ENCODE assay signal across 19 cellular contexts in the genomic region with DNA sequence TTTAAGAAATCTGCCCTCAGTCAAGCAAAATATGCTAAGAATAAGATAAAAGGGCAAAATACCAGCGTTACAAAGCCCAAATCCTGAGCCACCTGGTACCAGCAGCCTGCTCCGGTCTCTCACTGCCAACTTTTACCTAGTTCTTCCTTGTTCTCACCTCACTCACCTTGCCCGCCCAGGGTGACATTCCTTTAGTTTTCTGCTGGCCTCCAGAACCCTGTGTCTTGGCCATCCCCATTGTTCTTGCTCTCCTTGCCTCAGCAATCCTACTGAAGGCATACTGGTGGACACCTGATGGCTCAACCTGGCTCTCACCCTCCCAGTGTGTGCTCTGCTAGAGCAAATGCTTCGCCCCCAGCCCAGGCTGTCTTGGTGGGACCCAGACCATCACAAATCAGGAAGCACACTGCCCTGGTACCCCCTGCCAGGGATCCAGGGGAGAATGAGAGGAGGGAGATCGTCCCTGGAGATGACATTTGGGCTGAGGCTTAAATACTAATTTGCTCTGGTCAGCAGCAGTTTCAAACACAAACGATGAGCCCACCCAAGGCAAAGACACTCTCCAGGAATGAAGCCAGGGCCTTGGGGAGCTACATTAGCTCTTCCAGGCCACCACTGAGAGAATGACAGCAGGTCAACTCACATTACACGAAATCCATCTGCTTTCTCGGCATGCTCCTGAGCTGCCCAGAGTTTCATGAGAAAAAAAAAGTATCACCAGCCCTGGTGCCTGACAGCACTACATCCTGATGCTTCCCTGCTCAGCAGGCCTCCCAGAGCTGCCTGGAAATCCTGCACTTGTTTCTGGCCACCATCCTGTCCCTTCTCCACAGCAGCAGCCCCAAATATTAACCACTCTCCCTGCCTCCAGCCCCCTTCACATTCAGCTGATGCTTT. TPM values are rescaled to one million over a fixed set of nuclear protein-coding genes. Genes with fewer than 3 reads are reported as not detected.
A peak's percentile ranks its signal among the peaks of the same experiment; 100 is the strongest.
DNase-seq lines count a peak whose midpoint lies in the region; ATAC-seq, FAIRE-seq and TF ChIP-seq lines count a peak whose summit lies in the region.
"Had no signal": no experiment of that assay in that cellular context is flagged by ENCODE, and none has a peak within 500 bp of the region (broad histone marks: within the 10 kb centered on the region; RNA-seq: fewer than 3 reads in every experiment).

No MANE protein-coding gene starts in this region.

- no peaks in the 10 kb centered on the region for H3K36me3 Mint-ChIP-seq in osteocyte (ENCODE audit: unreplicated experiment)

- no peaks in the 10 kb centered on the region for H3K9me3 ChIP-seq in K562 (replicated peaks; ENCODE audit: control insufficient read depth, insufficient read depth, low read depth, low read length)
- H3K9me3 ChIP-seq in adrenal gland (replicated peaks in 1 of 3) = no peaks in the 10 kb centered on the region
- H3K9me3 ChIP-seq: Peyer's patch, SJSA1 had no signal

- H3K4me2 ChIP-seq in K562 (ENCODE audit: insufficient read depth, low read length) = peak overlapping the region; percentile 51; the same call in 1 of the 2 replicates
- H3K4me2 ChIP-seq: KMS-11 had no signal

- no peaks in the 10 kb centered on the region for H3K9me1 ChIP-seq in K562 (ENCODE audit: control insufficient read depth, insufficient read depth, low read length)

- DNase-seq in NCI-H2171 treated with DMSO at 0.1 percent for 48 hours (lab: John Stamatoyannopoulos, UW) (peak; percentile 71), NCI-H2171 (lab: John Stamatoyannopoulos, UW) (no peak), K562 (ENCODE audit: extremely low read depth in 1 of 4, low spot score in 3 of 4) (peak in 1 of 4 experiments; percentile 28), medulla oblongata (ENCODE audit: extremely low spot score) (peak; percentile 11), urothelium cell line (ENCODE audit: low spot score) (no peak), osteocyte (ENCODE audit: extremely low spot score, unreplicated experiment) (no peak), adrenal gland (no peak), NCI-H2227 treated with DMSO at 0.1 percent for 48 hours (lab: John Stamatoyannopoulos, UW) (no peak)
- DNase-seq: 8988T, H7, MV-4-11, NCI-H187, NCI-H2107, NCI-H345, NCI-H526, Peyer's patch had no signal

- H3K79me2 ChIP-seq in K562 (ENCODE audit: control insufficient read depth, insufficient read depth, low read length) = no peaks in the 10 kb centered on the region

- intact Hi-C loops in K562 (cut with micrococcal nuclease) = no loop called here
- intact Hi-C loops in adrenal gland (cut with DNase I) = no loop called here

- H4K20me1 ChIP-seq in K562 (replicated peaks; ENCODE audit: control insufficient read depth, insufficient read depth, low read length) = no peaks in the 10 kb centered on the region

- H3K4me1 ChIP-seq in K562 (replicated peaks in 1 of 2; ENCODE audit: control insufficient read depth in 2 of 2, insufficient read depth in 2 of 2, low read length in 2 of 2) = peaks cover 38 to 60% of the 10 kb centered on the region in 2 experiments
- no peaks in the 10 kb centered on the region for H3K4me1 ChIP-seq in adrenal gland (replicated peaks in 1 of 2)
- H3K4me1 ChIP-seq: Peyer's patch had no signal

- peak overlapping the region; percentile 33 to 82; a peak in 1 of 4 replicates for H3K9ac ChIP-seq in K562 (ENCODE audit: insufficient read depth in 1 of 2, low read depth in 2 of 2, low read length in 2 of 2)
- H3K9ac ChIP-seq: KMS-11 had no signal

- ATAC-seq in K562 = peak; percentile 31

- H3K4me3 ChIP-seq in K562 (no peak overlapping the region), adrenal gland (no peak overlapping the region)
- H3K4me3 ChIP-seq: Peyer's patch, SJSA1 had no signal

- FAIRE-seq in K562 (lab: Jason Lieb, UNC) (no peak), urothelium cell line (lab: Jason Lieb, UNC) (peak; percentile 35)

- H3K27me3 ChIP-seq in K562 (ENCODE audit: control insufficient read depth in 2 of 2, insufficient read depth in 2 of 2, low read length in 2 of 2) (no peaks in the 10 kb centered on the region), adrenal gland (peaks cover 3% of the 10 kb centered on the region)
- H3K27me3 ChIP-seq: Peyer's patch, SJSA1 had no signal

- no peaks in the 10 kb centered on the region for H3K9me3 Mint-ChIP-seq in osteocyte (ENCODE audit: unreplicated experiment)

- H3K27ac ChIP-seq in K562 (ENCODE audit: extremely low read depth, low read depth, low read length) = peak overlapping the region; percentile 58
- no peak overlapping the region for H3K27ac ChIP-seq in adrenal gland
- H3K27ac ChIP-seq: KMS-11, Peyer's patch, SJSA1 had no signal

- WGBS in K562 (ENCODE audit: insufficient coverage, low coverage, missing lambda C conversion rate) = 37% methylated on average over 8 of the region's 8 CpGs
- 83 to 91% (median 86%) methylated on average over 6 to 8 of the region's 8 CpGs for WGBS in adrenal gland, 4 donors

- no peak overlapping the region for H3K27ac Mint-ChIP-seq in osteocyte (ENCODE audit: unreplicated experiment)

- TF ChIP-seq EP300 in K562 (IDR thresholded peaks at IDR 0.05; ENCODE audit: low read length) = no peak

- no peak for TF ChIP-seq POLR2A in K562 (conservative IDR thresholded peaks at IDR 0.05)
- no peak for TF ChIP-seq POLR2A in adrenal gland (IDR thresholded peaks at IDR 0.05)

- peaks cover 4% of the 10 kb centered on the region for H3K4me1 Mint-ChIP-seq in osteocyte (ENCODE audit: unreplicated experiment)

- no peak for TF ChIP-seq RAD21 in K562 (CRISPR knock-in tag; conservative IDR thresholded peaks at IDR 0.05 in 1 of 2, IDR thresholded peaks at IDR 0.05 in 1 of 2)

- POLR2A ChIA-PET in K562 (lab: Yijun Ruan, JAX) = interaction anchor here (0.8 to 1.5 kb wide), 6 partner anchors 10 to 51 kb away, joined by 3 to 5 read pairs (median 4); a partner anchor contains a TSS

- H3K27me3 Mint-ChIP-seq in osteocyte (ENCODE audit: unreplicated experiment) = peaks cover 18% of the 10 kb centered on the region

- CTCF ChIA-PET in K562 (lab: Yijun Ruan, JAX; ENCODE audit: low intra/inter-chr PET ratio) = interaction anchor here (0.6 kb wide), 1 partner anchor 94 kb away, joined by 4 read pairs; no protein-coding TSS in a partner anchor

- no peak overlapping the region for H3K4me3 Mint-ChIP-seq in osteocyte (ENCODE audit: unreplicated experiment)

- TF ChIP-seq CTCF in K562 (IDR thresholded peaks at IDR 0.05 in 2 of 3, conservative IDR thresholded peaks at IDR 0.05 in 1 of 3; ENCODE audit: insufficient read depth in 2 of 3, low read depth in 1 of 3, low read length in 3 of 3) = no peak
- TF ChIP-seq CTCF in osteocyte (IDR thresholded peaks at IDR 0.05) = no peak
- no peak for TF ChIP-seq CTCF in adrenal gland (IDR thresholded peaks at IDR 0.05)

- in situ Hi-C loops in K562 (cut with MboI) = loop anchor here (10.0 kb wide), 1 partner anchor 1826 kb away; no protein-coding TSS in a partner anchor

- H3K36me3 ChIP-seq in K562 (ENCODE audit: control insufficient read depth, insufficient read depth, low read length) (no peaks in the 10 kb centered on the region), adrenal gland (replicated peaks in 1 of 2) (no peaks in the 10 kb centered on the region)
- H3K36me3 ChIP-seq: Peyer's patch, SJSA1 had no signal

- no TSS peak for BruUV-seq in K562 (replicated peaks; lab: Mats Ljungman, UMichigan)

- peak overlapping the region; percentile 75 for H2AFZ ChIP-seq in K562 (ENCODE audit: low read depth, low read length)

RNA-seq across cellular contexts. Expression of a gene that starts 12.2 kb away (rescaled TPM):
- 136 and 205 TPM in 2 replicates for total RNA-seq in K562 (2011; cell fraction: chromatin; rRNA removed; ENCODE audit: low replicate concordance)
- total RNA-seq in K562 (2011; cell fraction: nucleolus; rRNA removed) = 103 and 109 TPM in 2 replicates
- total RNA-seq in K562 (2011; cell fraction: nucleoplasm; rRNA removed) = 115 and 139 TPM in 2 replicates
- total RNA-seq in K562 (2014; rRNA removed) = 92.0 and 109 TPM in 2 replicates
- 68.2 and 79.3 TPM in 2 replicates for total RNA-seq in K562 (2014; rRNA removed; fragmentation: Illumina TruSeq; extraction: Trizol)
- 101 TPM in 2 replicates for total RNA-seq in K562 (2015; rRNA removed; fragmentation: Illumina TruSeq; extraction: Trizol)
- total RNA-seq in K562 (2021) = 131 and 137 TPM in 2 replicates
- polyA plus RNA-seq in K562 (2011; rRNA removed) = 121 and 149 TPM in 2 replicates
- polyA plus RNA-seq in K562 (2011; cell fraction: cytosol; rRNA removed) = 72.8 and 87.1 TPM in 2 replicates
- polyA plus RNA-seq in K562 (2011; cell fraction: nucleus; rRNA removed) = 578 and 627 TPM in 2 replicates
- polyA plus RNA-seq in K562 (2012) = 143 and 180 TPM in 2 replicates
- polyA plus RNA-seq in K562 (2014; fragmentation: Illumina TruSeq; extraction: Trizol) = 113 and 142 TPM in 2 replicates
- 10 to 100 TPM; 19.3 to 21.0 TPM for polyA plus RNA-seq in K562 (2014; fragmentation: Nextera tagmentation; extraction: Ambion mirVana)
- polyA plus RNA-seq in K562 (2014; rRNA removed) = 129 and 143 TPM in 2 replicates
- polyA minus RNA-seq in K562 (2011; rRNA and poly(A)+ RNA removed) = 67.6 and 68.1 TPM in 2 replicates
- 32.1 and 40.2 TPM in 2 replicates for polyA minus RNA-seq in K562 (2011; cell fraction: cytosol; rRNA and poly(A)+ RNA removed)
- polyA minus RNA-seq in K562 (2011; cell fraction: nucleus; rRNA and poly(A)+ RNA removed) = 85.5 and 131 TPM in 2 replicates
- 57.9 and 60.2 TPM in 2 replicates for total RNA-seq in osteocyte
- 10 to 100 TPM in 7 of 8 donors, 1 to 10 TPM in 1; 9.7 to 36.2 (median 27.7) TPM for total RNA-seq in adrenal gland
- polyA plus RNA-seq in adrenal gland = 10 to 100 TPM; 16.1 to 30.7 (median 19.6) TPM

RNA-seq across cellular contexts. Expression of a gene that starts 23.9 kb away (rescaled TPM):
- not detected in 2 replicates for total RNA-seq in K562 (2011; cell fraction: chromatin; rRNA removed; ENCODE audit: low replicate concordance)
- total RNA-seq in K562 (2011; cell fraction: nucleolus; rRNA removed) = not detected in 2 replicates
- not detected in 2 replicates for total RNA-seq in K562 (2011; cell fraction: nucleoplasm; rRNA removed)
- total RNA-seq in K562 (2014; rRNA removed) = not detected in 2 replicates
- not detected in 2 replicates for total RNA-seq in K562 (2014; rRNA removed; fragmentation: Illumina TruSeq; extraction: Trizol)
- not detected in 2 replicates for total RNA-seq in K562 (2015; rRNA removed; fragmentation: Illumina TruSeq; extraction: Trizol)
- not detected in 2 replicates for total RNA-seq in K562 (2021)
- not detected in 2 replicates for polyA plus RNA-seq in K562 (2011; rRNA removed)
- not detected in 2 replicates for polyA plus RNA-seq in K562 (2011; cell fraction: cytosol; rRNA removed)
- not detected in 2 replicates for polyA plus RNA-seq in K562 (2011; cell fraction: nucleus; rRNA removed)
- 0.03 and 0.06 TPM in 2 replicates for polyA plus RNA-seq in K562 (2012)
- polyA plus RNA-seq in K562 (2014; fragmentation: Illumina TruSeq; extraction: Trizol) = not detected in 2 replicates
- polyA plus RNA-seq in K562 (2014; fragmentation: Nextera tagmentation; extraction: Ambion mirVana) = not detected
- polyA plus RNA-seq in K562 (2014; rRNA removed) = not detected in 2 replicates
- not detected in 2 replicates for polyA minus RNA-seq in K562 (2011; rRNA and poly(A)+ RNA removed)
- not detected in 2 replicates for polyA minus RNA-seq in K562 (2011; cell fraction: cytosol; rRNA and poly(A)+ RNA removed)
- polyA minus RNA-seq in K562 (2011; cell fraction: nucleus; rRNA and poly(A)+ RNA removed) = not detected in 2 replicates
- total RNA-seq in osteocyte = not detected in 2 replicates
- total RNA-seq in adrenal gland = 1 to 10 TPM in 2 of 8 donors, under 1 TPM in 3, not detected in 3; 0.16 to 1.8 (median 0.88) TPM
- polyA plus RNA-seq in adrenal gland = under 1 TPM; 0.17 to 0.90 (median 0.40) TPM
- total RNA-seq: SJSA1 had no signal
- polyA plus RNA-seq: AG04450 had no signal

RNA-seq across cellular contexts. Expression of a gene that starts 41.2 kb away (rescaled TPM):
- total RNA-seq in K562 (2011; cell fraction: chromatin; rRNA removed; ENCODE audit: low replicate concordance) = 39.2 and 105 TPM in 2 replicates
- 53.7 and 55.5 TPM in 2 replicates for total RNA-seq in K562 (2011; cell fraction: nucleolus; rRNA removed)
- 27.4 and 41.9 TPM in 2 replicates for total RNA-seq in K562 (2011; cell fraction: nucleoplasm; rRNA removed)
- total RNA-seq in K562 (2014; rRNA removed) = 13.0 and 18.6 TPM in 2 replicates
- 5.3 and 6.1 TPM in 2 replicates for total RNA-seq in K562 (2014; rRNA removed; fragmentation: Illumina TruSeq; extraction: Trizol)
- 10.9 and 13.3 TPM in 2 replicates for total RNA-seq in K562 (2015; rRNA removed; fragmentation: Illumina TruSeq; extraction: Trizol)
- 25.6 and 26.5 TPM in 2 replicates for total RNA-seq in K562 (2021)
- 11.9 and 12.8 TPM in 2 replicates for polyA plus RNA-seq in K562 (2011; rRNA removed)
- 18.1 and 28.6 TPM in 2 replicates for polyA plus RNA-seq in K562 (2011; cell fraction: cytosol; rRNA removed)
- 28.4 and 60.2 TPM in 2 replicates for polyA plus RNA-seq in K562 (2011; cell fraction: nucleus; rRNA removed)
- 19.1 and 22.2 TPM in 2 replicates for polyA plus RNA-seq in K562 (2012)
- polyA plus RNA-seq in K562 (2014; fragmentation: Illumina TruSeq; extraction: Trizol) = 14.6 and 14.8 TPM in 2 replicates
- under 1 TPM; 0.44 to 0.50 TPM for polyA plus RNA-seq in K562 (2014; fragmentation: Nextera tagmentation; extraction: Ambion mirVana)
- polyA plus RNA-seq in K562 (2014; rRNA removed) = 22.3 and 26.0 TPM in 2 replicates
- polyA minus RNA-seq in K562 (2011; rRNA and poly(A)+ RNA removed) = 3.8 and 7.6 TPM in 2 replicates
- polyA minus RNA-seq in K562 (2011; cell fraction: cytosol; rRNA and poly(A)+ RNA removed) = 6.1 and 7.0 TPM in 2 replicates
- 11.3 and 12.4 TPM in 2 replicates for polyA minus RNA-seq in K562 (2011; cell fraction: nucleus; rRNA and poly(A)+ RNA removed)
- total RNA-seq in osteocyte = 3.2 and 4.5 TPM in 2 replicates
- total RNA-seq in adrenal gland = 10 to 100 TPM in 1 of 8 donors, 1 to 10 TPM in 7; 3.1 to 10.3 (median 5.3) TPM
- 10 to 100 TPM in 1 of 3 donors, 1 to 10 TPM in 2; 1.3 to 18.3 (median 6.7) TPM for polyA plus RNA-seq in adrenal gland

RNA-seq across cellular contexts. Expression of a gene that starts 42.0 kb away (rescaled TPM):
- total RNA-seq in K562 (2011; cell fraction: chromatin; rRNA removed; ENCODE audit: low replicate concordance) = not detected in 2 replicates
- total RNA-seq in K562 (2011; cell fraction: nucleolus; rRNA removed) = not detected in 2 replicates
- total RNA-seq in K562 (2011; cell fraction: nucleoplasm; rRNA removed) = 0.23 TPM in 1 of 2 replicates, not detected in the other
- total RNA-seq in K562 (2014; rRNA removed) = 0.05 TPM in 1 of 2 replicates, not detected in the other
- total RNA-seq in K562 (2014; rRNA removed; fragmentation: Illumina TruSeq; extraction: Trizol) = not detected in 2 replicates
- total RNA-seq in K562 (2015; rRNA removed; fragmentation: Illumina TruSeq; extraction: Trizol) = not detected in 2 replicates
- 0.18 TPM in 1 of 2 replicates, not detected in the other for total RNA-seq in K562 (2021)
- 0.05 and 0.06 TPM in 2 replicates for polyA plus RNA-seq in K562 (2011; rRNA removed)
- polyA plus RNA-seq in K562 (2011; cell fraction: cytosol; rRNA removed) = 0.06 and 0.13 TPM in 2 replicates
- polyA plus RNA-seq in K562 (2011; cell fraction: nucleus; rRNA removed) = 0.36 and 1.1 TPM in 2 replicates
- polyA plus RNA-seq in K562 (2012) = 1.4 and 11.1 TPM in 2 replicates
- polyA plus RNA-seq in K562 (2014; fragmentation: Illumina TruSeq; extraction: Trizol) = 0.06 TPM in 1 of 2 replicates, not detected in the other
- polyA plus RNA-seq in K562 (2014; fragmentation: Nextera tagmentation; extraction: Ambion mirVana) = 1 to 10 TPM; 1.6 to 1.7 TPM
- polyA plus RNA-seq in K562 (2014; rRNA removed) = not detected in 2 replicates
- not detected in 2 replicates for polyA minus RNA-seq in K562 (2011; rRNA and poly(A)+ RNA removed)
- polyA minus RNA-seq in K562 (2011; cell fraction: cytosol; rRNA and poly(A)+ RNA removed) = not detected in 2 replicates
- 0.54 TPM in 1 of 2 replicates, not detected in the other for polyA minus RNA-seq in K562 (2011; cell fraction: nucleus; rRNA and poly(A)+ RNA removed)
- total RNA-seq in osteocyte = not detected in 2 replicates
- total RNA-seq in adrenal gland = under 1 TPM in 3 of 8 donors, not detected in 5; 0.08 to 0.19 (median 0.14) TPM
- polyA plus RNA-seq in adrenal gland = under 1 TPM; 0.20 to 0.40 (median 0.40) TPM
- total RNA-seq: SJSA1 had no signal
- polyA plus RNA-seq: AG04450 had no signal

RNA-seq across cellular contexts. Expression of a gene that starts 51.9 kb away (rescaled TPM):
- total RNA-seq in K562 (2011; cell fraction: chromatin; rRNA removed; ENCODE audit: low replicate concordance) = 4.8 and 16.7 TPM in 2 replicates
- 1.2 and 3.0 TPM in 2 replicates for total RNA-seq in K562 (2011; cell fraction: nucleolus; rRNA removed)
- 2.9 and 6.9 TPM in 2 replicates for total RNA-seq in K562 (2011; cell fraction: nucleoplasm; rRNA removed)
- total RNA-seq in K562 (2014; rRNA removed) (2.6 and 4.1 TPM in 2 replicates), K562 (2014; rRNA removed; fragmentation: Illumina TruSeq; extraction: Trizol) (7.2 and 8.3 TPM in 2 replicates), K562 (2015; rRNA removed; fragmentation: Illumina TruSeq; extraction: Trizol) (7.6 and 9.4 TPM in 2 replicates), K562 (2021) (5.1 and 7.1 TPM in 2 replicates), osteocyte (15.3 and 21.9 TPM in 2 replicates), adrenal gland (10 to 100 TPM in 3 of 8 donors, 1 to 10 TPM in 5; 5.6 to 18.0 (median 9.1) TPM)
- polyA plus RNA-seq in K562 (2011; rRNA removed) (3.5 and 5.3 TPM in 2 replicates), K562 (2014; fragmentation: Illumina TruSeq; extraction: Trizol) (4.5 and 6.0 TPM in 2 replicates), K562 (2014; fragmentation: Nextera tagmentation; extraction: Ambion mirVana) (1 to 10 TPM; 1.5 TPM), K562 (2014; rRNA removed) (5.4 and 7.8 TPM in 2 replicates), adrenal gland (10 to 100 TPM in 2 of 3 donors, 1 to 10 TPM in 1; 4.1 to 26.8 (median 11.7) TPM)
- 0.97 and 1.3 TPM in 2 replicates for polyA plus RNA-seq in K562 (2011; cell fraction: cytosol; rRNA removed)
- 2.2 and 2.6 TPM in 2 replicates for polyA plus RNA-seq in K562 (2011; cell fraction: nucleus; rRNA removed)
- polyA plus RNA-seq in K562 (2012) = 1.8 and 3.3 TPM in 2 replicates
- polyA minus RNA-seq in K562 (2011; rRNA and poly(A)+ RNA removed) = 9.3 and 10.6 TPM in 2 replicates
- 1.9 and 4.0 TPM in 2 replicates for polyA minus RNA-seq in K562 (2011; cell fraction: cytosol; rRNA and poly(A)+ RNA removed)
- 3.6 and 4.4 TPM in 2 replicates for polyA minus RNA-seq in K562 (2011; cell fraction: nucleus; rRNA and poly(A)+ RNA removed)

Comparison
In these comparisons a context has a peak if more than half of its experiments do, and no peak if none do; other contexts are left out.
1. DNase-seq: peak in NCI-H2171 treated with DMSO at 0.1 percent for 48 hours (single experiment) and medulla oblongata (single experiment); none in NCI-H2171 (single experiment), urothelium cell line (single experiment), osteocyte (single experiment), adrenal gland (0 of 7) and NCI-H2227 treated with DMSO at 0.1 percent for 48 hours (single experiment).